ENCODE assay signal across 16 cellular contexts in the genomic region with DNA sequence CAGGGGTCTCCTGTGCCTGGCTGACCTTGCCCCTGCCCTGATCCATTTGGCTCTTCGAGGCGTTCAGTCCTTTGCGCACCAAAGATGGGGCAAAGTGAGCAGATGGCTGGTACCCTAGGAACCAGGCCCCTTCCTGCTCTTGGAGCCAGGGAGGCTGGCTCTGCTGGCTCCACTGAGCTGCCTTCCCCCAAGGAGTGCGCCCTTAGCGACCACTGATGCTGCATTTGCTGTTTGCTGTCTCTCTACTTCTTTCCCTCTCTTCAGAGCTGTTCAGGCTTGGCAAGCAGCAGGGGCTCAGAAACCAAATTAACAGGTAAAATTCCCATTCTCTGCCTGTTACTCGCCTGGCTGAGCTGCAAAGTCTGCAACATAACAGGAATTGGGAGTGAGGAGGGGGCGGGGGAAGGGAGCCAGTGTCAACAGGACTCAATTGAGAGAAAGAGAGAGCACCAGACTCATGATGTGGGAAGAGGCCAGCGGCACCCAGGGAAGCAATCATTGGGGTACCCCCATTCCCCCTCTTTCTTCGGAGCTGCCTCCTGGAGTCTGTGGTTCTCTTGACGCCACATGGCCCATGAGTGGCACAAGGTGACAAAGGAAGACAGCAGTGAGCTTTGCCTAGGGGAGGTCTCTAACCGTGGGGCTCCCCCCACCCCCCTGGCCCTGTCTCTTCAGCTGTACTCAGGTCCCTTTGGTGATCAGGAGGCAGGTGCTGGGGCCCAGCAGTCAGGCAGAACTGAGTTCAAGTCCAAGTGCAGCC.
DNase-seq lines count a peak whose midpoint lies in the region; ATAC-seq, FAIRE-seq and TF ChIP-seq lines count a peak whose summit lies in the region.
"Had no signal": no experiment of that assay in that cellular context is flagged by ENCODE, and none has a peak within 500 bp of the region (broad histone marks: within the 10 kb centered on the region; RNA-seq: fewer than 3 reads in every experiment).

No MANE protein-coding gene starts in this region.

- peak overlapping the region; percentile 34 for H4K91ac ChIP-seq in H1 (replicated peaks; ENCODE audit: insufficient read length, low read length)
- H4K91ac ChIP-seq in mesenchymal stem cell (ENCODE audit: low read length), result no peak overlapping the region

- H3K4me2 ChIP-seq in H1 (ENCODE audit: insufficient read depth in 1 of 2, low read depth in 2 of 2, low read length in 2 of 2) (peak overlapping the region in 1 of 2 experiments; percentile 27; a peak in 2 of 4 replicates), mesenchymal stem cell (ENCODE audit: low read length, poor library complexity, severe bottlenecking) (no peak overlapping the region)

- H3K79me1 ChIP-seq in H1 (ENCODE audit: low read depth, low read length) (no peaks in the 10 kb centered on the region), mesenchymal stem cell (replicated peaks; ENCODE audit: low read length, poor library complexity, severe bottlenecking) (no peaks in the 10 kb centered on the region)

- H2BK5ac ChIP-seq in H1 (ENCODE audit: low read depth, low read length) (no peak overlapping the region), mesenchymal stem cell (ENCODE audit: low read depth, low read length, poor library complexity, severe bottlenecking) (no peak overlapping the region)

- peaks cover 17% of the 10 kb centered on the region for H3K4me1 Mint-ChIP-seq in progenitor cell of endocrine pancreas (ENCODE audit: low read depth)

- peaks cover 2% of the 10 kb centered on the region; the same call in 1 of the 2 replicates for H3K23me2 ChIP-seq in H1 (ENCODE audit: low read depth, low read length)

- TF ChIP-seq RAD21 in H1 (IDR thresholded peaks at IDR 0.05 in 1 of 2, conservative IDR thresholded peaks at IDR 0.05 in 1 of 2; ENCODE audit: low read depth in 2 of 2, low read length in 2 of 2), result no peak

- H3K27me3 Mint-ChIP-seq in progenitor cell of endocrine pancreas, result no peaks in the 10 kb centered on the region

- H3K4me1 ChIP-seq in H1 (replicated peaks in 1 of 4; ENCODE audit: control insufficient read depth in 3 of 4, insufficient read depth in 4 of 4, low read length in 3 of 4) (peaks cover 3 to 16% (median 5%) of the 10 kb centered on the region in 4 experiments; a peak in 6 of 7 replicates), mesenchymal stem cell (ENCODE audit: control insufficient read depth, insufficient read depth, low read depth, low read length) (peaks cover 6% of the 10 kb centered on the region)
- H3K4me1 ChIP-seq: HAP-1 had no signal

- no peak overlapping the region for H3K4me3 ChIP-seq in H1 (ENCODE audit: extremely low read depth in 1 of 4, insufficient read depth in 2 of 4, low read depth in 3 of 4, low read length in 4 of 4)
- no peak overlapping the region for H3K4me3 ChIP-seq in mesenchymal stem cell (ENCODE audit: insufficient read depth in 1 of 2, low read depth in 1 of 2, low read length in 2 of 2)
- H3K4me3 ChIP-seq: HAP-1, SJSA1 had no signal

- H2BK120ac ChIP-seq in H1 (replicated peaks; ENCODE audit: low read depth, low read length) (no peak overlapping the region), mesenchymal stem cell (ENCODE audit: low read depth, low read length) (no peak overlapping the region)

- no peak for TF ChIP-seq POLR2A in H1 (IDR thresholded peaks at IDR 0.05; ENCODE audit: control extremely low read depth in 1 of 2, low read depth in 2 of 2, low read length in 2 of 2)

- no peak overlapping the region for H3K56ac ChIP-seq in H1 (replicated peaks; ENCODE audit: insufficient read length, low read depth, low read length)

- H2BK20ac ChIP-seq in H1 (ENCODE audit: low read length), result no peak overlapping the region

- H3K14ac ChIP-seq in H1 (ENCODE audit: insufficient read length) (peak overlapping the region; percentile 62), mesenchymal stem cell (ENCODE audit: low read length in 2 of 2) (peak overlapping the region in 1 of 2 experiments; percentile 18)

- no peaks in the 10 kb centered on the region for H3K79me2 ChIP-seq in H1 (ENCODE audit: control insufficient read depth in 1 of 2, insufficient read depth in 2 of 2, low read length in 2 of 2)

- no peaks in the 10 kb centered on the region for H4K20me1 ChIP-seq in H1 (replicated peaks in 1 of 2; ENCODE audit: control insufficient read depth in 1 of 2, insufficient read depth in 2 of 2, low read length in 2 of 2)

- H2BK15ac ChIP-seq in H1 (ENCODE audit: low read length) (no peak overlapping the region), mesenchymal stem cell (ENCODE audit: low read depth, poor library complexity, severe bottlenecking) (no peak overlapping the region)

- 0 out of 2 replicates have a peak overlapping the region, but pooled peaks have one; percentile 56 for H2BK12ac ChIP-seq in H1 (ENCODE audit: low read depth, low read length)
- no peak overlapping the region for H2BK12ac ChIP-seq in mesenchymal stem cell (ENCODE audit: low read length in 2 of 2)

- no peak for TF ChIP-seq EP300 in H1 (IDR thresholded peaks at IDR 0.05; ENCODE audit: borderline replicate concordance in 1 of 2, low read depth in 2 of 2, low read length in 2 of 2)

- DNase-seq in DMS53 (lab: John Stamatoyannopoulos, UW), result peak; percentile 5
- DNase-seq in DMS53 treated with DMSO at 0.1 percent for 48 hours (lab: John Stamatoyannopoulos, UW; ENCODE audit: unreplicated experiment), result no peak
- DNase-seq in H1 (ENCODE audit: low read depth in 1 of 2, low spot score in 2 of 2), result no peak
- DNase-seq in mesenchymal stem cell, result no peak
- DNase-seq in progenitor cell of endocrine pancreas (ENCODE audit: low spot score, unreplicated experiment), result no peak
- DNase-seq in C1 segment of cervical spinal cord (lab: John Stamatoyannopoulos, UW), result no peak
- no peak for DNase-seq in GM19238 (ENCODE audit: insufficient read length, low spot score)
- DNase-seq: 8988T; CD8-positive, alpha-beta T cell; NCI-H187 treated with DMSO at 0.1 percent for 48 hours; NCI-H774 had no signal

- POLR2A ChIA-PET in H1 (lab: Charles Lee; ENCODE audit: partially characterized antibody), result interaction anchor here (1.4 kb wide), 1 partner anchor 14 kb away, joined by 4 read pairs; no protein-coding TSS in a partner anchor

- H3K9me3 ChIP-seq in H1 (ENCODE audit: insufficient read depth in 2 of 2, low read depth in 1 of 2, low read length in 1 of 2) (peaks cover 0 to 7% of the 10 kb centered on the region in 2 experiments; a peak in 3 of 4 replicates), mesenchymal stem cell (ENCODE audit: control insufficient read depth, low read length) (peaks cover 2% of the 10 kb centered on the region)
- H3K9me3 ChIP-seq: HAP-1, SJSA1 had no signal

- H3K36me3 ChIP-seq in H1 (ENCODE audit: control insufficient read depth in 2 of 4, insufficient read depth in 4 of 4, low read length in 3 of 4), result no peaks in the 10 kb centered on the region
- H3K36me3 ChIP-seq in mesenchymal stem cell (ENCODE audit: control insufficient read depth in 1 of 2, insufficient read depth in 2 of 2, low read depth in 1 of 2, low read length in 2 of 2), result no peaks in the 10 kb centered on the region
- H3K36me3 ChIP-seq: HAP-1, SJSA1 had no signal

- CTCF ChIA-PET in H1 (lab: Charles Lee; ENCODE audit: partially characterized antibody), result interaction anchor here (0.6 to 4.6 kb wide), 12 partner anchors 9 to 259 kb away, joined by 3 to 22 read pairs (median 4); no protein-coding TSS in a partner anchor

- H3K36me3 Mint-ChIP-seq in progenitor cell of endocrine pancreas (ENCODE audit: insufficient read depth), result peaks cover 8% of the 10 kb centered on the region

- TF ChIP-seq CTCF in H1 (IDR thresholded peaks at IDR 0.05; ENCODE audit: control extremely low read depth in 1 of 3, insufficient read depth in 1 of 3, low read depth in 1 of 3, low read length in 3 of 3), result no peak
- no peak for TF ChIP-seq CTCF in progenitor cell of endocrine pancreas (IDR thresholded peaks at IDR 0.05; ENCODE audit: unreplicated experiment)

- H2AFZ ChIP-seq in H1 (ENCODE audit: low read length) (no peak overlapping the region), mesenchymal stem cell (ENCODE audit: low read depth, low read length) (no peak overlapping the region)

- H3K27ac ChIP-seq in H1 (ENCODE audit: low read depth, low read length) (no peak overlapping the region), mesenchymal stem cell (ENCODE audit: low read length, poor library complexity, severe bottlenecking) (no peak overlapping the region)
- H3K27ac ChIP-seq: SJSA1 had no signal

- H3K18ac ChIP-seq in H1 (ENCODE audit: extremely low read depth, low read length) (peak overlapping the region; percentile 79; the same call in 1 of the 2 replicates), mesenchymal stem cell (ENCODE audit: low read depth in 1 of 2, low read length in 2 of 2) (no peak overlapping the region)

- peaks cover 7% of the 10 kb centered on the region for H3K9me3 Mint-ChIP-seq in progenitor cell of endocrine pancreas (ENCODE audit: low read depth)

- H3K23ac ChIP-seq in H1 (ENCODE audit: insufficient read length) (no peak overlapping the region), mesenchymal stem cell (ENCODE audit: low read length in 2 of 2) (no peak overlapping the region)

- H3K4me3 Mint-ChIP-seq in progenitor cell of endocrine pancreas (ENCODE audit: low read depth), result no peak overlapping the region
- H3K4me3 Mint-ChIP-seq: CD8-positive, alpha-beta T cell had no signal

- H3K27me3 ChIP-seq in H1 (replicated peaks in 1 of 4; ENCODE audit: control insufficient read depth in 3 of 4, extremely low read depth in 1 of 4, insufficient read depth in 3 of 4, low read length in 3 of 4) (no peaks in the 10 kb centered on the region), mesenchymal stem cell (ENCODE audit: control insufficient read depth in 1 of 2, insufficient read depth in 1 of 2, low read length in 2 of 2) (peaks cover 0 to 32% of the 10 kb centered on the region in 2 experiments)
- H3K27me3 ChIP-seq: SJSA1 had no signal

- H2AK5ac ChIP-seq in H1 (ENCODE audit: low read depth, low read length) (no peak overlapping the region; the same call in 1 of the 2 replicates), mesenchymal stem cell (ENCODE audit: low read length, severe bottlenecking) (peak overlapping the region; percentile 60)

- WGBS in H1 (ENCODE audit: extremely low coverage in 1 of 2, insufficient coverage in 1 of 2, insufficient read length in 1 of 2, insufficient replicate concordance in 2 of 2, low coverage in 1 of 2, low lambda C conversion rate in 2 of 2, missing lambda C conversion rate in 1 of 2), 2 experiments, result 69% methylated on average over 11 of the region's 11 CpGs; no CpG with 5 or more reads in 1 of the 2 experiments
- 77% methylated on average over 11 of the region's 11 CpGs for WGBS in mesenchymal stem cell

- H4K8ac ChIP-seq in H1 (ENCODE audit: extremely low read depth, insufficient read depth, low read length) (no peak overlapping the region), mesenchymal stem cell (ENCODE audit: low read length) (no peak overlapping the region)

- peak overlapping the region; percentile 71 for H3K4ac ChIP-seq in H1 (replicated peaks; ENCODE audit: insufficient read length, low read depth, low read length)
- H3K4ac ChIP-seq in mesenchymal stem cell (ENCODE audit: low read depth in 1 of 2, low read length in 2 of 2), result no peak overlapping the region

- ATAC-seq in HG02763 (IDR thresholded peaks at IDR 0.05; ENCODE audit: unreplicated experiment), result no peak
- ATAC-seq: CD8-positive, alpha-beta T cell had no signal

- no peak for FAIRE-seq in H1 (lab: Jason Lieb, UNC)
- FAIRE-seq: GM12892, GM19239 had no signal

- peak overlapping the region; percentile 39 for H3K27ac Mint-ChIP-seq in progenitor cell of endocrine pancreas
- H3K27ac Mint-ChIP-seq: CD8-positive, alpha-beta T cell had no signal

- H4K5ac ChIP-seq in H1 (ENCODE audit: insufficient read length, low read depth, low read length), result peak overlapping the region; percentile 16

- H3K9ac ChIP-seq in H1 (replicated peaks in 1 of 4; ENCODE audit: extremely low read depth in 1 of 4, low read depth in 3 of 4, low read length in 3 of 4) (no peak overlapping the region), mesenchymal stem cell (ENCODE audit: low read length) (no peak overlapping the region)
